In genomic region chr7:105046414-105046813, GRCh38 we compare ENCODE assay signal across 16 cellular contexts. TPM values are rescaled to one million over a fixed set of nuclear protein-coding genes. Genes with fewer than 3 reads are reported as not detected.
A peak's percentile ranks its signal among the peaks of the same experiment; 100 is the strongest.
DNase-seq lines count a peak whose midpoint lies in the region; ATAC-seq and TF ChIP-seq lines count a peak whose summit lies in the region.
"Had no signal": no experiment of that assay in that cellular context is flagged by ENCODE, and none has a peak within 500 bp of the region (broad histone marks: within the 10 kb centered on the region; RNA-seq: fewer than 3 reads in every experiment).

No MANE protein-coding gene starts in this region.

- no peak overlapping the region for H3K9ac ChIP-seq in fibroblast of lung (ENCODE audit: insufficient read depth, low read length)
- H3K9ac ChIP-seq: parathyroid adenoma had no signal

- intact Hi-C loops in Calu3 (cut with micrococcal nuclease; ENCODE audit: unreplicated experiment) (loop anchor here (10.0 kb wide), 1 partner anchor 122 kb away; no protein-coding TSS in a partner anchor), dorsolateral prefrontal cortex (cut with DNase I) (loop anchor here in 1 of 2 donors (1.0 kb wide), 1 partner anchor 8 kb away; no protein-coding TSS in a partner anchor), left colon (cut with DNase I, micrococcal nuclease) (no loop called here)

- H3K4me2 ChIP-seq in fibroblast of lung (ENCODE audit: extremely low read depth, insufficient read depth, low read length), result peak overlapping the region; percentile 40

- no peaks in the 10 kb centered on the region for H3K27me3 Mint-ChIP-seq in Calu3 (ENCODE audit: unreplicated experiment)
- H3K27me3 Mint-ChIP-seq in progenitor cell of endocrine pancreas, result no peaks in the 10 kb centered on the region
- H3K27me3 Mint-ChIP-seq: activated B cell treated with CpG ODN at 0.5 μM for 24 hours; stimulated activated naive CD8-positive, alpha-beta T cell treated with anti-CD3 and anti-CD28 coated beads, Interleukin-15, Interleukin-2, amounts not matched to agents 100 ng/mL and 50 ng/mL, for 24 hours had no signal

- POLR2A ChIA-PET in RWPE1 (lab: Yijun Ruan, JAX; ENCODE audit: low non-redundant PET), result no interaction called here

- no peak for DNase-seq in Calu3
- peak; percentile 5 for DNase-seq in RWPE1 (ENCODE audit: low spot score)
- peak; percentile 52 to 79 for DNase-seq in fibroblast of lung (ENCODE audit: low read depth in 2 of 2)
- no peak for DNase-seq in progenitor cell of endocrine pancreas (ENCODE audit: low spot score, unreplicated experiment)
- DNase-seq in medulla oblongata (ENCODE audit: extremely low spot score), result no peak
- no peak for DNase-seq in dorsolateral prefrontal cortex
- no peak for DNase-seq in NCI-H2171 treated with DMSO at 0.1 percent for 48 hours (lab: John Stamatoyannopoulos, UW)
- DNase-seq in left colon, result no peak
- DNase-seq: activated B cell treated with CpG ODN at 0.5 μM for 24 hours; activated T-cell treated with anti-CD3 and anti-CD28 coated beads for 4 hours; central memory CD4-positive, alpha-beta T cell; MM.1S; SIG-M5; stimulated activated CD4-positive, alpha-beta T cell treated with anti-CD3 and anti-CD28 coated beads, Interleukin-2, amount 100 ng/mL, for 24 hours had no signal

- no peak for ATAC-seq in left colon

- CTCF ChIA-PET in Calu3 (lab: Charles Lee) (no interaction called here), RWPE1 (lab: Yijun Ruan, JAX) (no interaction called here)

- peak overlapping the region; percentile 9 for H3K4me3 Mint-ChIP-seq in Calu3 (ENCODE audit: low read depth, unreplicated experiment)
- no peak overlapping the region for H3K4me3 Mint-ChIP-seq in progenitor cell of endocrine pancreas (ENCODE audit: low read depth)
- H3K4me3 Mint-ChIP-seq: activated B cell treated with CpG ODN at 0.5 μM for 24 hours; stimulated activated naive CD8-positive, alpha-beta T cell treated with anti-CD3 and anti-CD28 coated beads, Interleukin-15, Interleukin-2, amounts not matched to agents 100 ng/mL and 50 ng/mL, for 24 hours had no signal

- peaks cover 78% of the 10 kb centered on the region for H3K79me2 ChIP-seq in fibroblast of lung (ENCODE audit: control insufficient read depth, insufficient read depth, low read length)

- H3K27me3 ChIP-seq in fibroblast of lung (ENCODE audit: control insufficient read depth, insufficient read depth, low read length) (no peaks in the 10 kb centered on the region), dorsolateral prefrontal cortex (no peaks in the 10 kb centered on the region)

- H3K9me3 Mint-ChIP-seq in Calu3 (ENCODE audit: low read depth, unreplicated experiment), result no peaks in the 10 kb centered on the region
- H3K9me3 Mint-ChIP-seq in progenitor cell of endocrine pancreas (ENCODE audit: low read depth), result no peaks in the 10 kb centered on the region
- H3K9me3 Mint-ChIP-seq: activated B cell treated with CpG ODN at 0.5 μM for 24 hours; stimulated activated naive CD8-positive, alpha-beta T cell treated with anti-CD3 and anti-CD28 coated beads, Interleukin-15, Interleukin-2, amounts not matched to agents 100 ng/mL and 50 ng/mL, for 24 hours had no signal

- no peaks in the 10 kb centered on the region for H3K9me3 ChIP-seq in fibroblast of lung (ENCODE audit: control insufficient read depth, insufficient read depth, low read depth, low read length)

- peaks cover under 1% of the 10 kb centered on the region for H3K36me3 Mint-ChIP-seq in Calu3 (ENCODE audit: insufficient read depth, unreplicated experiment)
- peaks cover 27% of the 10 kb centered on the region for H3K36me3 Mint-ChIP-seq in progenitor cell of endocrine pancreas (ENCODE audit: insufficient read depth)

- H2AFZ ChIP-seq in fibroblast of lung (ENCODE audit: low read length), result no peak overlapping the region
- H2AFZ ChIP-seq: parathyroid adenoma had no signal

- peaks cover 9% of the 10 kb centered on the region for H3K36me3 ChIP-seq in fibroblast of lung (ENCODE audit: control insufficient read depth, insufficient read depth, low read length)

- no peaks in the 10 kb centered on the region for H4K20me1 ChIP-seq in fibroblast of lung (ENCODE audit: control insufficient read depth, extremely low read depth, insufficient read depth, low read length)

- BruUV-seq in Calu3 (replicated peaks; lab: Mats Ljungman, UMichigan), result no TSS peak

- H3K27ac Mint-ChIP-seq in Calu3 (ENCODE audit: unreplicated experiment) (peak overlapping the region; percentile 56), progenitor cell of endocrine pancreas (peak overlapping the region; percentile 53)
- H3K27ac Mint-ChIP-seq: stimulated activated naive CD8-positive, alpha-beta T cell treated with anti-CD3 and anti-CD28 coated beads, Interleukin-15, Interleukin-2, amounts not matched to agents 100 ng/mL and 50 ng/mL, for 24 hours had no signal

- H3K4me3 ChIP-seq in fibroblast of lung (replicated peaks in 1 of 4; ENCODE audit: control extremely low read depth in 1 of 4, insufficient read depth in 1 of 4, low read depth in 3 of 4, low read length in 4 of 4) (no peak overlapping the region), dorsolateral prefrontal cortex (no peak overlapping the region)

- peaks cover 35% of the 10 kb centered on the region for H3K4me1 Mint-ChIP-seq in Calu3 (ENCODE audit: low read depth, unreplicated experiment)
- H3K4me1 Mint-ChIP-seq in progenitor cell of endocrine pancreas (ENCODE audit: low read depth), result peaks cover 17% of the 10 kb centered on the region

- H3K4me1 ChIP-seq in fibroblast of lung (ENCODE audit: control insufficient read depth, extremely low read depth, insufficient read depth, low read length), result peaks cover 6% of the 10 kb centered on the region

- H3K27ac ChIP-seq in RWPE1 (no peak overlapping the region), fibroblast of lung (ENCODE audit: insufficient read depth, low read length) (no peak overlapping the region), dorsolateral prefrontal cortex (no peak overlapping the region)
- H3K27ac ChIP-seq: parathyroid adenoma had no signal

- no peak for TF ChIP-seq CTCF in Calu3 (IDR thresholded peaks at IDR 0.05; ENCODE audit: unreplicated experiment)
- no peak for TF ChIP-seq CTCF in RWPE1 (conservative IDR thresholded peaks at IDR 0.05; ENCODE audit: low read depth)
- TF ChIP-seq CTCF in fibroblast of lung (conservative IDR thresholded peaks at IDR 0.05 in 1 of 2, IDR thresholded peaks at IDR 0.05 in 1 of 2; ENCODE audit: low read depth in 1 of 2, low read length in 2 of 2), result no peak
- no peak for TF ChIP-seq CTCF in progenitor cell of endocrine pancreas (IDR thresholded peaks at IDR 0.05; ENCODE audit: unreplicated experiment)
- TF ChIP-seq CTCF in dorsolateral prefrontal cortex (IDR thresholded peaks at IDR 0.05 in 54 of 56, conservative IDR thresholded peaks at IDR 0.05 in 2 of 56; ENCODE audit: low read depth in 1 of 56, partially characterized antibody in 56 of 56), result no peak

RNA-seq across cellular contexts. Expression of gene KMT2E, which starts 32.4 kb away (rescaled TPM):
- 37.7 and 39.1 TPM in 2 replicates for total RNA-seq in Calu3 (2022)
- 80.9 and 95.0 TPM in 2 replicates for total RNA-seq in fibroblast of lung
- polyA plus RNA-seq in fibroblast of lung, result 6.7 and 7.5 TPM in 2 replicates
- 27.7 and 40.7 TPM in 2 replicates for polyA plus RNA-seq in fibroblast of lung (2012)
- 49.3 and 55.3 TPM in 2 replicates for polyA minus RNA-seq in fibroblast of lung (ENCODE audit: low replicate concordance)
- 107 TPM in 2 replicates for total RNA-seq in progenitor cell of endocrine pancreas
- total RNA-seq in dorsolateral prefrontal cortex, result 100 to 1,000 TPM; 106 to 165 (median 137) TPM
- 100 to 1,000 TPM; 119 TPM for total RNA-seq in left colon

Comparison
In these comparisons a context has a peak if more than half of its experiments do, and no peak if none do; other contexts are left out.
1. DNase-seq: peak in RWPE1 (single experiment) and fibroblast of lung (2 of 2); none in Calu3 (single experiment), progenitor cell of endocrine pancreas (single experiment), medulla oblongata (single experiment), dorsolateral prefrontal cortex (0 of 10), NCI-H2171 treated with DMSO at 0.1 percent for 48 hours (single experiment) and left colon (0 of 2).